ENCODE assay signal across 21 cellular contexts in genomic region chr9:70011366-70011765, GRCh38.
"Had no signal": no experiment of that assay in that cellular context is flagged by ENCODE, and none has a peak within 500 bp of the region (broad histone marks: within the 10 kb centered on the region; RNA-seq: fewer than 3 reads in every experiment).

No MANE protein-coding gene starts in this region.

- H3K27ac ChIP-seq: breast epithelium, gastroesophageal sphincter, neutrophil, parathyroid adenoma had no signal

- H3K9me3 Mint-ChIP-seq: endodermal cell, natural killer cell had no signal

- H3K4me3 Mint-ChIP-seq: endodermal cell; natural killer cell; stimulated activated memory B cell treated with anti-CD40 and anti-IgM and Interleukin-4, amounts not matched to agents 10 μg/mL and 1 μg/mL and 100 μg/mL, for 72 hours had no signal

- H3K4me1 Mint-ChIP-seq: endodermal cell; natural killer cell; stimulated activated memory B cell treated with anti-CD40 and anti-IgM and Interleukin-4, amounts not matched to agents 10 μg/mL and 1 μg/mL and 100 μg/mL, for 72 hours had no signal

- H3K27me3 Mint-ChIP-seq: stimulated activated memory B cell treated with anti-CD40 and anti-IgM and Interleukin-4, amounts not matched to agents 10 μg/mL and 1 μg/mL and 100 μg/mL, for 72 hours had no signal

- H3K79me2 ChIP-seq: parathyroid adenoma had no signal

- H3K27me3 ChIP-seq: breast epithelium, gastroesophageal sphincter, heart right ventricle, neutrophil, tibial artery had no signal

- H3K9me3 ChIP-seq: gastroesophageal sphincter, heart right ventricle, mucosa of descending colon, neutrophil, tibial artery had no signal

- H2AFZ ChIP-seq: parathyroid adenoma had no signal

- FAIRE-seq: urothelium cell line had no signal

- ATAC-seq: activated CD4-positive, CD25-positive, alpha-beta regulatory T cell treated with anti-CD3 and anti-CD28 coated beads, Interleukin-2, amount 50 U/mL, for 24 hours; gastroesophageal sphincter; left colon; mucosa of descending colon; natural killer cell; stimulated activated memory B cell treated with anti-CD40 and anti-IgM and Interleukin-4, amounts not matched to agents 10 μg/mL and 1 μg/mL and 100 μg/mL, for 72 hours had no signal

- H3K9ac ChIP-seq: parathyroid adenoma had no signal

- H3K4me3 ChIP-seq: breast epithelium, gastroesophageal sphincter, heart right ventricle, mucosa of descending colon, tibial artery had no signal

- H3K36me3 ChIP-seq: breast epithelium, gastroesophageal sphincter, heart right ventricle, neutrophil, tibial artery had no signal

- H3K4me1 ChIP-seq: breast epithelium, parathyroid adenoma had no signal

- DNase-seq: activated CD4-positive, alpha-beta T cell treated with anti-CD3 and anti-CD28 coated beads, Interleukin-2, amount 50 U/mL, for 1 hour; activated CD8-positive, alpha-beta memory T cell treated with anti-CD3 and anti-CD28 coated beads for 24 hours; activated naive CD4-positive, alpha-beta T cell treated with Interleukin-2 at 50 U/mL for 16 hours; aorta; dermis blood vessel endothelial cell; endodermal cell; erythroblast; heart right ventricle; left colon; mammary epithelial cell; mucosa of descending colon; natural killer cell; T-helper 9 cell; tibial artery had no signal

- H3K36me3 Mint-ChIP-seq: natural killer cell; stimulated activated memory B cell treated with anti-CD40 and anti-IgM and Interleukin-4, amounts not matched to agents 10 μg/mL and 1 μg/mL and 100 μg/mL, for 72 hours had no signal
